ENCODE assay signal across 8 cellular contexts in genomic region chr3:136249593-136250225, GRCh38. TPM values are rescaled to one million over a fixed set of nuclear protein-coding genes. Genes with fewer than 3 reads are reported as not detected.
A peak's percentile ranks its signal among the peaks of the same experiment; 100 is the strongest.
DNase-seq lines count a peak whose midpoint lies in the region; ATAC-seq and TF ChIP-seq lines count a peak whose summit lies in the region.

No MANE protein-coding gene starts in this region.

- in situ Hi-C loops in astrocyte of the cerebellum (cut with HindIII; ENCODE audit: low sequenced_read_pairs) = no loop called here

- H3K9ac ChIP-seq in mesenchymal stem cell (ENCODE audit: low read length) = peak overlapping the region; percentile 89

- no peak overlapping the region for H2BK15ac ChIP-seq in mesenchymal stem cell (ENCODE audit: low read depth, poor library complexity, severe bottlenecking)

- H3K4me3 ChIP-seq in right atrium auricular region (peak overlapping the region; percentile 70 to 78), astrocyte of the cerebellum (ENCODE audit: low read depth, low read length) (peak overlapping the region; percentile 65), mesenchymal stem cell (ENCODE audit: insufficient read depth in 1 of 2, low read depth in 1 of 2, low read length in 2 of 2) (peak overlapping the region; percentile 83 to 89), aorta (ENCODE audit: low read length in 2 of 2) (peak overlapping the region; percentile 19 to 79)

- H3K27ac ChIP-seq in right atrium auricular region (peak overlapping the region; percentile 94 to 95), mesenchymal stem cell (ENCODE audit: low read length, poor library complexity, severe bottlenecking) (peak overlapping the region; percentile 68), aorta (ENCODE audit: low read depth in 1 of 2, low read length in 2 of 2) (peak overlapping the region in 1 of 2 donors; percentile 29)

- no peak overlapping the region for H2BK120ac ChIP-seq in mesenchymal stem cell (ENCODE audit: low read depth, low read length)

- no peak overlapping the region for H2BK5ac ChIP-seq in mesenchymal stem cell (ENCODE audit: low read depth, low read length, poor library complexity, severe bottlenecking)

- ATAC-seq in aorta (ENCODE audit: low FRiP score) (no peak), HG03457 (IDR thresholded peaks at IDR 0.05; ENCODE audit: unreplicated experiment) (no peak)

- H3K27me3 ChIP-seq in right atrium auricular region (no peaks in the 10 kb centered on the region), mesenchymal stem cell (ENCODE audit: control insufficient read depth in 1 of 2, insufficient read depth in 1 of 2, low read length in 2 of 2) (no peaks in the 10 kb centered on the region), aorta (ENCODE audit: control insufficient read depth in 1 of 2, insufficient read depth in 2 of 2, low read length in 1 of 2) (no peaks in the 10 kb centered on the region)

- H3K4ac ChIP-seq in mesenchymal stem cell (ENCODE audit: low read depth in 1 of 2, low read length in 2 of 2) = no peak overlapping the region

- TF ChIP-seq CTCF in right atrium auricular region (IDR thresholded peaks at IDR 0.05) (no peak), astrocyte of the cerebellum (IDR thresholded peaks at IDR 0.05; ENCODE audit: low read depth, low read length, missing control alignments) (no peak)

- H4K91ac ChIP-seq in mesenchymal stem cell (ENCODE audit: low read length) = no peak overlapping the region

- DNase-seq in right atrium auricular region (ENCODE audit: low spot score) (no peak), cardiac septum (ENCODE audit: low spot score) (no peak), astrocyte of the cerebellum (ENCODE audit: low read depth) (no peak), mesenchymal stem cell (no peak), aorta (peak in 1 of 2 donors; percentile 47), NCI-H510A treated with DMSO at 0.1 percent for 48 hours (lab: John Stamatoyannopoulos, UW) (no peak), NCI-H1436 treated with DMSO at 0.1 percent for 48 hours (lab: John Stamatoyannopoulos, UW) (no peak)

- peak overlapping the region; percentile 59 for H4K8ac ChIP-seq in mesenchymal stem cell (ENCODE audit: low read length)

- no peak overlapping the region for H2BK12ac ChIP-seq in mesenchymal stem cell (ENCODE audit: low read length in 2 of 2)

- no peaks in the 10 kb centered on the region for H3K9me3 ChIP-seq in right atrium auricular region
- no peaks in the 10 kb centered on the region for H3K9me3 ChIP-seq in mesenchymal stem cell (ENCODE audit: control insufficient read depth, low read length)
- no peaks in the 10 kb centered on the region for H3K9me3 ChIP-seq in aorta (ENCODE audit: control insufficient read depth, low read length)

- H3K79me1 ChIP-seq in mesenchymal stem cell (replicated peaks; ENCODE audit: low read length, poor library complexity, severe bottlenecking) = peaks cover 17% of the 10 kb centered on the region

- H3K4me2 ChIP-seq in mesenchymal stem cell (ENCODE audit: low read length, poor library complexity, severe bottlenecking) = peak overlapping the region; percentile 26

- H3K4me1 ChIP-seq in right atrium auricular region (peaks cover 0 to 18% of the 10 kb centered on the region in 2 donors), mesenchymal stem cell (ENCODE audit: control insufficient read depth, insufficient read depth, low read depth, low read length) (peaks cover 5% of the 10 kb centered on the region), aorta (ENCODE audit: control insufficient read depth in 1 of 2, insufficient read depth in 2 of 2, low read length in 2 of 2) (no peaks in the 10 kb centered on the region)

- intact Hi-C loops in cardiac septum (cut with DNase I) = loop anchor here (1.0 to 5.0 kb wide), 4 partner anchors 53 to 763 kb away; partner anchors contain the start of genes MSL2 and STAG1
- intact Hi-C loops in aorta (cut with DNase I) = loop anchor here (1.0 to 5.0 kb wide), 6 partner anchors 52 to 501 kb away; partner anchors contain the start of gene MSL2 (in 1 of the 2)

- H3K18ac ChIP-seq in mesenchymal stem cell (ENCODE audit: low read depth in 1 of 2, low read length in 2 of 2) = no peak overlapping the region

- no peak overlapping the region for H3K23ac ChIP-seq in mesenchymal stem cell (ENCODE audit: low read length in 2 of 2)

- no peak overlapping the region for H3K14ac ChIP-seq in mesenchymal stem cell (ENCODE audit: low read length in 2 of 2)

- H2AK5ac ChIP-seq in mesenchymal stem cell (ENCODE audit: low read length, severe bottlenecking) = no peak overlapping the region

- H2AFZ ChIP-seq in mesenchymal stem cell (ENCODE audit: low read depth, low read length) = peak overlapping the region; percentile 84

- H3K36me3 ChIP-seq in right atrium auricular region = no peaks in the 10 kb centered on the region
- no peaks in the 10 kb centered on the region for H3K36me3 ChIP-seq in mesenchymal stem cell (ENCODE audit: control insufficient read depth in 1 of 2, insufficient read depth in 2 of 2, low read depth in 1 of 2, low read length in 2 of 2)
- no peaks in the 10 kb centered on the region for H3K36me3 ChIP-seq in aorta (ENCODE audit: control insufficient read depth in 1 of 2, insufficient read depth in 2 of 2, low read length in 1 of 2)

- WGBS in mesenchymal stem cell = 46% methylated on average over 10 of the region's 11 CpGs
- WGBS in aorta, 2 donors = 50 to 51% methylated on average over 11 of the region's 11 CpGs

RNA-seq across cellular contexts. Expression of gene PCCB, which starts 0.4 kb away (rescaled TPM):
- total RNA-seq in right atrium auricular region (100 to 1,000 TPM in 1 of 2 donors, 10 to 100 TPM in 1; 43.2 to 112 TPM), cardiac septum (91.3 TPM), aorta (10 to 100 TPM; 16.4 to 18.7 TPM)
- polyA plus RNA-seq in mesenchymal stem cell (2013, experiment 1 of 2) = 23.4 TPM
- 23.2 TPM for polyA plus RNA-seq in mesenchymal stem cell (2013, experiment 2 of 2)
- 10 to 100 TPM; 11.5 to 15.0 TPM for polyA plus RNA-seq in aorta

RNA-seq across cellular contexts. Expression of gene MSL2, which starts 53.6 kb away (rescaled TPM):
- total RNA-seq in right atrium auricular region = 10 to 100 TPM; 19.2 to 22.0 TPM
- 20.0 TPM for total RNA-seq in cardiac septum
- polyA plus RNA-seq in mesenchymal stem cell (2013, experiment 1 of 2) = 10.3 TPM
- 9.6 TPM for polyA plus RNA-seq in mesenchymal stem cell (2013, experiment 2 of 2)
- total RNA-seq in aorta = 10 to 100 TPM; 27.7 to 33.9 TPM
- 1 to 10 TPM; 4.9 to 6.2 TPM for polyA plus RNA-seq in aorta
